30 cellular contexts compared by ENCODE assay signal in the genomic region with DNA sequence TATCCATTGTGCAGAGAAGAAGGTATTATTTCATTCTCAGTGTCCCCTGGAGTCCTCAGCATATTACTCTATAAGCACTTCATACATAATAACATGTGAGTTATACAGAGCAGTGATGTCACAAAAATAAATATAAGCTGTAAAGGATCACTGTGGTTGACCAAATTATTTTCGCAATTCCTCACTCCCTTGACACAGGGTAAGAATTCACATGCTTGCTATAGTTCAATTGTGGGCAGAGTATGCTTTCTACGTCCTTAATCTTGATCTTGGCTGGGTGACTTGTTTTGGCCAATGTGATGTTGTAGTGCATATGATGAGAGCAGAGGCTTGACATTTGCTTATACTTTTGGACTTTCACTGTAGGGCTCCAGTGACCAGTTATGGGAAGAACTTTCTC.
A peak's percentile ranks its signal among the peaks of the same experiment; 100 is the strongest.
DNase-seq lines count a peak whose midpoint lies in the region; ATAC-seq and TF ChIP-seq lines count a peak whose summit lies in the region.
"Had no signal": no experiment of that assay in that cellular context is flagged by ENCODE, and none has a peak within 500 bp of the region (broad histone marks: within the 10 kb centered on the region; RNA-seq: fewer than 3 reads in every experiment).

No MANE protein-coding gene starts in this region.

- TF ChIP-seq POLR2A in right lobe of liver (IDR thresholded peaks at IDR 0.05) = no peak

- ATAC-seq in GM21717 (IDR thresholded peaks at IDR 0.05; ENCODE audit: unreplicated experiment) (peak; percentile 20), GM21367 (IDR thresholded peaks at IDR 0.05; ENCODE audit: unreplicated experiment) (no peak), GM21447 (IDR thresholded peaks at IDR 0.05; ENCODE audit: unreplicated experiment) (no peak), right lobe of liver (no peak)
- ATAC-seq: body of pancreas, gastrocnemius medialis, Panc1, upper lobe of right lung had no signal

- H3K4me1 ChIP-seq in right lobe of liver = no peaks in the 10 kb centered on the region
- H3K4me1 ChIP-seq: adrenal gland, BLaER1, body of pancreas, gastrocnemius medialis, neural progenitor cell, parathyroid adenoma, suprapubic skin, upper lobe of right lung had no signal

- H3K4me3 ChIP-seq in GM12865 (ENCODE audit: low read depth, low read length) = no peak overlapping the region; the same call in 1 of the 2 replicates
- no peak overlapping the region for H3K4me3 ChIP-seq in right lobe of liver
- H3K4me3 ChIP-seq: adrenal gland, BLaER1, body of pancreas, dorsolateral prefrontal cortex, esophagus squamous epithelium, gastrocnemius medialis, neural progenitor cell, suprapubic skin, upper lobe of right lung had no signal

- intact Hi-C loops in right lobe of liver (cut with DNase I) = no loop called here

- H3K27ac ChIP-seq in right lobe of liver = no peak overlapping the region
- H3K27ac ChIP-seq: adrenal gland, BLaER1, body of pancreas, dorsolateral prefrontal cortex, gastrocnemius medialis, neural progenitor cell, parathyroid adenoma, suprapubic skin, upper lobe of right lung had no signal

- DNase-seq in GM12865 (ENCODE audit: low read depth) (peak; percentile 16), NCI-H1092 treated with DMSO at 0.1 percent for 48 hours (lab: John Stamatoyannopoulos, UW) (peak; percentile 40), NCI-H460 (ENCODE audit: extremely low read depth, low read depth) (peak; percentile 56), NCI-H2107 treated with DMSO at 0.1 percent for 48 hours (lab: John Stamatoyannopoulos, UW; ENCODE audit: unreplicated experiment) (no peak), right lobe of liver (no peak)
- DNase-seq: activated CD4-positive, alpha-beta memory T cell treated with anti-CD3 and anti-CD28 coated beads for 36 hours; activated CD4-positive, CD25-positive, alpha-beta regulatory T cell treated with anti-CD3 and anti-CD28 coated beads, Interleukin-2, amount 50 U/mL, for 72 hours; activated naive CD4-positive, alpha-beta T cell treated with anti-CD3 and anti-CD28 coated beads for 36 hours; adrenal gland; body of pancreas; cerebellar nuclear complex; dorsolateral prefrontal cortex; esophagus squamous epithelium; gastrocnemius medialis; H9; KG1; NCI-H2107; SHP77; small intestine; stimulated activated naive CD4-positive, alpha-beta T cell; T-helper 2 cell; upper lobe of right lung had no signal

- H3K9me3 ChIP-seq in right lobe of liver = no peaks in the 10 kb centered on the region
- H3K9me3 ChIP-seq: adrenal gland, BLaER1, body of pancreas, esophagus squamous epithelium, gastrocnemius medialis, suprapubic skin, upper lobe of right lung had no signal

- H3K27me3 ChIP-seq in right lobe of liver = no peaks in the 10 kb centered on the region
- H3K27me3 ChIP-seq: adrenal gland, BLaER1, body of pancreas, dorsolateral prefrontal cortex, esophagus squamous epithelium, gastrocnemius medialis, neural progenitor cell, suprapubic skin, upper lobe of right lung had no signal

- 58% methylated on average over 2 of the region's 2 CpGs for WGBS in right lobe of liver (ENCODE audit: insufficient coverage, low coverage, low lambda C conversion rate, missing lambda C conversion rate)

- no peaks in the 10 kb centered on the region for H3K36me3 ChIP-seq in right lobe of liver
- H3K36me3 ChIP-seq: adrenal gland, BLaER1, esophagus squamous epithelium, gastrocnemius medialis, neural progenitor cell, suprapubic skin, upper lobe of right lung had no signal

- TF ChIP-seq CTCF in GM12865 (IDR thresholded peaks at IDR 0.05; ENCODE audit: insufficient read depth, low read depth, low read length, missing control alignments) (no peak), right lobe of liver (IDR thresholded peaks at IDR 0.05) (no peak)

Comparison
In these comparisons a context has a peak if more than half of its experiments do, and no peak if none do; other contexts are left out.
1. DNase-seq: peak in GM12865 (single experiment), NCI-H1092 treated with DMSO at 0.1 percent for 48 hours (single experiment) and NCI-H460 (single experiment); none in NCI-H2107 treated with DMSO at 0.1 percent for 48 hours (single experiment) and right lobe of liver (0 of 3).